ENCODE assay signal across 1 cellular context in genomic region chr17:80575057-80575875, GRCh38.
TF ChIP-seq lines count a peak whose summit lies in the region.

No MANE protein-coding gene starts in this region.

TF ChIP-seq in K562, 482 proteins besides CTCF, POLR2A, EP300 and RAD21 (continued from another document and continues in another):
- TF ChIP-seq TFAP4 (CRISPR knock-in tag; IDR thresholded peaks at IDR 0.05; ENCODE audit: borderline replicate concordance) (peak; percentile 88), ZNF407 (IDR thresholded peaks at IDR 0.05; ENCODE audit: low read depth) (no peak), GABPB1 (CRISPR knock-in tag; IDR thresholded peaks at IDR 0.05) (peak; percentile 46; the same call in 1 of the 2 replicates), KLF16 (IDR thresholded peaks at IDR 0.05) (peak; percentile 51; the same call in 1 of the 2 replicates), RNF2 (IDR thresholded peaks at IDR 0.05) (peak; percentile 39; the same call in 1 of the 2 replicates), ZFX (CRISPR knock-in tag; IDR thresholded peaks at IDR 0.05) (no peak), SRF (CRISPR knock-in tag; IDR thresholded peaks at IDR 0.05) (no peak), USF2 (CRISPR knock-in tag; IDR thresholded peaks at IDR 0.05) (peak; percentile 57; the same call in 1 of the 2 replicates), ILF3 (IDR thresholded peaks at IDR 0.05; ENCODE audit: borderline replicate concordance) (no peak), SOX6 (IDR thresholded peaks at IDR 0.05) (peak; percentile 36; the same call in 1 of the 2 replicates), ZNF311 (CRISPR knock-in tag; IDR thresholded peaks at IDR 0.05) (no peak), ZNF444 (CRISPR knock-in tag; IDR thresholded peaks at IDR 0.05) (no peak), ZNF586 (CRISPR knock-in tag; conservative IDR thresholded peaks at IDR 0.05) (no peak), CC2D1A (IDR thresholded peaks at IDR 0.05) (peak; percentile 81), ZNF696 (CRISPR knock-in tag; conservative IDR thresholded peaks at IDR 0.05) (no peak), ZKSCAN1 (IDR thresholded peaks at IDR 0.05; ENCODE audit: low read depth, low read length) (peak; percentile 86), E2F1 (CRISPR knock-in tag; IDR thresholded peaks at IDR 0.05) (no peak), EWSR1 (IDR thresholded peaks at IDR 0.05; ENCODE audit: borderline replicate concordance, low read depth, partially characterized antibody) (no peak), MBD1 (CRISPR knock-in tag; IDR thresholded peaks at IDR 0.05) (no peak), MIER1 (IDR thresholded peaks at IDR 0.05; ENCODE audit: low read depth) (no peak)
- TF ChIP-seq, protein P1, sequence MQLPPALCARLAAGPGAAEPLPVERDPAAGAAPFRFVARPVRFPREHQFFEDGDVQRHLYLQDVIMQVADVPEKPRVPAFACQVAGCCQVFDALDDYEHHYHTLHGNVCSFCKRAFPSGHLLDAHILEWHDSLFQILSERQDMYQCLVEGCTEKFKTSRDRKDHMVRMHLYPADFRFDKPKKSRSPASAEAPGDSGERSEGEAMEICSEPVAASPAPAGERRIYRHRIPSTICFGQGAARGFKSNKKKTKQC (CRISPR knock-in tag; IDR thresholded peaks at IDR 0.05): peak; percentile 67; the same call in 1 of the 2 replicates
- TF ChIP-seq, protein P2, sequence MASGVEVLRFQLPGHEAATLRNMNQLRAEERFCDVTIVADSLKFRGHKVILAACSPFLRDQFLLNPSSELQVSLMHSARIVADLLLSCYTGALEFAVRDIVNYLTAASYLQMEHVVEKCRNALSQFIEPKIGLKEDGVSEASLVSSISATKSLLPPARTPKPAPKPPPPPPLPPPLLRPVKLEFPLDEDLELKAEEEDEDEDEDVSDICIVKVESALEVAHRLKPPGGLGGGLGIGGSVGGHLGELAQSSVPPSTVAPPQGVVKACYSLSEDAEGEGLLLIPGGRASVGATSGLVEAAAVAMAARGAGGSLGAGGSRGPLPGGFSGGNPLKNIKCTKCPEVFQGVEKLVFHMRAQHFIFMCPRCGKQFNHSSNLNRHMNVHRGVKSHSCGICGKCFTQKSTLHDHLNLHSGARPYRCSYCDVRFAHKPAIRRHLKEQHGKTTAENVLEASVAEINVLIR (CRISPR knock-in tag; IDR thresholded peaks at IDR 0.05): peak; percentile 19; the same call in 1 of the 2 replicates
- TF ChIP-seq, protein P3, sequence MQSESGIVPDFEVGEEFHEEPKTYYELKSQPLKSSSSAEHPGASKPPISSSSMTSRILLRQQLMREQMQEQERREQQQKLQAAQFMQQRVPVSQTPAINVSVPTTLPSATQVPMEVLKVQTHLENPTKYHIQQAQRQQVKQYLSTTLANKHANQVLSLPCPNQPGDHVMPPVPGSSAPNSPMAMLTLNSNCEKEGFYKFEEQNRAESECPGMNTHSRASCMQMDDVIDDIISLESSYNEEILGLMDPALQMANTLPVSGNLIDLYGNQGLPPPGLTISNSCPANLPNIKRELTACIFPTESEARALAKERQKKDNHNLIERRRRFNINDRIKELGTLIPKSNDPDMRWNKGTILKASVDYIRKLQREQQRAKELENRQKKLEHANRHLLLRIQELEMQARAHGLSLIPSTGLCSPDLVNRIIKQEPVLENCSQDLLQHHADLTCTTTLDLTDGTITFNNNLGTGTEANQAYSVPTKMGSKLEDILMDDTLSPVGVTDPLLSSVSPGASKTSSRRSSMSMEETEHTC (IDR thresholded peaks at IDR 0.05): no peak
- TF ChIP-seq, protein P4, sequence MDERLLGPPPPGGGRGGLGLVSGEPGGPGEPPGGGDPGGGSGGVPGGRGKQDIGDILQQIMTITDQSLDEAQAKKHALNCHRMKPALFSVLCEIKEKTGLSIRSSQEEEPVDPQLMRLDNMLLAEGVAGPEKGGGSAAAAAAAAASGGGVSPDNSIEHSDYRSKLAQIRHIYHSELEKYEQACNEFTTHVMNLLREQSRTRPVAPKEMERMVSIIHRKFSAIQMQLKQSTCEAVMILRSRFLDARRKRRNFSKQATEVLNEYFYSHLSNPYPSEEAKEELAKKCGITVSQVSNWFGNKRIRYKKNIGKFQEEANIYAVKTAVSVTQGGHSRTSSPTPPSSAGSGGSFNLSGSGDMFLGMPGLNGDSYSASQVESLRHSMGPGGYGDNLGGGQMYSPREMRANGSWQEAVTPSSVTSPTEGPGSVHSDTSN (CRISPR knock-in tag; IDR thresholded peaks at IDR 0.05; ENCODE audit: low read depth): no peak
- TF ChIP-seq, protein P4 (tag; conservative IDR thresholded peaks at IDR 0.05; ENCODE audit: low read depth): peak; percentile 59; the same call in 1 of the 2 replicates
- TF ChIP-seq, protein P5, sequence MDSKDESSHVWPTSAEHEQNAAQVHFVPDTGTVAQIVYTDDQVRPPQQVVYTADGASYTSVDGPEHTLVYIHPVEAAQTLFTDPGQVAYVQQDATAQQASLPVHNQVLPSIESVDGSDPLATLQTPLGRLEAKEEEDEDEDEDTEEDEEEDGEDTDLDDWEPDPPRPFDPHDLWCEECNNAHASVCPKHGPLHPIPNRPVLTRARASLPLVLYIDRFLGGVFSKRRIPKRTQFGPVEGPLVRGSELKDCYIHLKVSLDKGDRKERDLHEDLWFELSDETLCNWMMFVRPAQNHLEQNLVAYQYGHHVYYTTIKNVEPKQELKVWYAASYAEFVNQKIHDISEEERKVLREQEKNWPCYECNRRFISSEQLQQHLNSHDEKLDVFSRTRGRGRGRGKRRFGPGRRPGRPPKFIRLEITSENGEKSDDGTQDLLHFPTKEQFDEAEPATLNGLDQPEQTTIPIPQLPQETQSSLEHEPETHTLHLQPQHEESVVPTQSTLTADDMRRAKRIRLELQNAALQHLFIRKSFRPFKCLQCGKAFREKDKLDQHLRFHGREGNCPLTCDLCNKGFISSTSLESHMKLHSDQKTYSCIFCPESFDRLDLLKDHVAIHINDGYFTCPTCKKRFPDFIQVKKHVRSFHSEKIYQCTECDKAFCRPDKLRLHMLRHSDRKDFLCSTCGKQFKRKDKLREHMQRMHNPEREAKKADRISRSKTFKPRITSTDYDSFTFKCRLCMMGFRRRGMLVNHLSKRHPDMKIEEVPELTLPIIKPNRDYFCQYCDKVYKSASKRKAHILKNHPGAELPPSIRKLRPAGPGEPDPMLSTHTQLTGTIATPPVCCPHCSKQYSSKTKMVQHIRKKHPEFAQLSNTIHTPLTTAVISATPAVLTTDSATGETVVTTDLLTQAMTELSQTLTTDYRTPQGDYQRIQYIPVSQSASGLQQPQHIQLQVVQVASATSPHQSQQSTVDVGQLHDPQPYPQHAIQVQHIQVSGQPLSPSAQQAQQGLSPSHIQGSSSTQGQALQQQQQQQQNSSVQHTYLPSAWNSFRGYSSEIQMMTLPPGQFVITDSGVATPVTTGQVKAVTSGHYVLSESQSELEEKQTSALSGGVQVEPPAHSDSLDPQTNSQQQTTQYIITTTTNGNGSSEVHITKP (IDR thresholded peaks at IDR 0.05; ENCODE audit: partially characterized antibody): no peak
- TF ChIP-seq, protein P6, sequence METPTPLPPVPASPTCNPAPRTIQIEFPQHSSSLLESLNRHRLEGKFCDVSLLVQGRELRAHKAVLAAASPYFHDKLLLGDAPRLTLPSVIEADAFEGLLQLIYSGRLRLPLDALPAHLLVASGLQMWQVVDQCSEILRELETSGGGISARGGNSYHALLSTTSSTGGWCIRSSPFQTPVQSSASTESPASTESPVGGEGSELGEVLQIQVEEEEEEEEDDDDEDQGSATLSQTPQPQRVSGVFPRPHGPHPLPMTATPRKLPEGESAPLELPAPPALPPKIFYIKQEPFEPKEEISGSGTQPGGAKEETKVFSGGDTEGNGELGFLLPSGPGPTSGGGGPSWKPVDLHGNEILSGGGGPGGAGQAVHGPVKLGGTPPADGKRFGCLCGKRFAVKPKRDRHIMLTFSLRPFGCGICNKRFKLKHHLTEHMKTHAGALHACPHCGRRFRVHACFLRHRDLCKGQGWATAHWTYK (CRISPR knock-in tag; IDR thresholded peaks at IDR 0.05): no peak
- TF ChIP-seq, protein P7, sequence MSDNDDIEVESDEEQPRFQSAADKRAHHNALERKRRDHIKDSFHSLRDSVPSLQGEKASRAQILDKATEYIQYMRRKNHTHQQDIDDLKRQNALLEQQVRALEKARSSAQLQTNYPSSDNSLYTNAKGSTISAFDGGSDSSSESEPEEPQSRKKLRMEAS (CRISPR knock-in tag; IDR thresholded peaks at IDR 0.05): peak; percentile 98
